In the genomic region with DNA sequence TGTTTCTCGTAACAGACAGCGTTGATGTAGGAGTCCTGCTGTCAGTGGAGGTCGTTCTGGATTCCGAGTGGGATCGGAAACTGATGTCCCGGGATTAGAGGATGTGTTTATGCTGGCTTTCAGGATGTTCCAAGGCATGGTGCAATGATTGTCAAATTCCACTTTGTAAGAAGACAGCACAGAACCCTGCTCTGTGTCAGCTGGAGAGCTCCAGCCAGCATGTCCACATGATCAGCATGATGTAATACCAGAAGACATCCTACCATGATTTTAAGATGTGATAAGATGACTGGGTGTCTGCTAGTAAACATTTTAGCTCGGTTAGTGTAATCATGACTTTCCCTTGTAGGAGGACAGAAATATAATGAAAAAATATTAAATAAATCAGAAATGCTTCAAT, we compare ENCODE assay signal across 20 cellular contexts. TPM values are rescaled to one million over a fixed set of nuclear protein-coding genes. Genes with fewer than 3 reads are reported as not detected.
A peak's percentile ranks its signal among the peaks of the same experiment; 100 is the strongest.
DNase-seq lines count a peak whose midpoint lies in the region; ATAC-seq and TF ChIP-seq lines count a peak whose summit lies in the region.
"Had no signal": no experiment of that assay in that cellular context is flagged by ENCODE, and none has a peak within 500 bp of the region (broad histone marks: within the 10 kb centered on the region; RNA-seq: fewer than 3 reads in every experiment).

No MANE protein-coding gene starts in this region.

- peak overlapping the region; percentile 6; the same call in 1 of the 2 replicates for H3K27ac Mint-ChIP-seq in GM23338
- H3K27ac Mint-ChIP-seq in mesothelial cell of epicardium = peak overlapping the region; percentile 39

- no peak overlapping the region for H3K4me3 ChIP-seq in AG09309 (ENCODE audit: control insufficient read depth, low read depth, low read length)
- no peak overlapping the region for H3K4me3 ChIP-seq in GM23338
- H3K4me3 ChIP-seq in MM.1S (ENCODE audit: low read length) = no peak overlapping the region
- H3K4me3 ChIP-seq: ascending aorta, upper lobe of right lung had no signal

- ATAC-seq in GM23338 (no peak), HG02852 (IDR thresholded peaks at IDR 0.05; ENCODE audit: unreplicated experiment) (no peak)
- ATAC-seq: stimulated activated naive CD8-positive, alpha-beta T cell treated with anti-CD3 and anti-CD28 coated beads, Interleukin-15, Interleukin-2, amounts not matched to agents 100 U/mL and 50 U/mL, for 24 hours; upper lobe of right lung had no signal

- H3K36me3 Mint-ChIP-seq in GM23338 (ENCODE audit: low read depth) (peaks cover 9% of the 10 kb centered on the region), mesothelial cell of epicardium (no peaks in the 10 kb centered on the region)

- TF ChIP-seq CTCF in AG09309 (IDR thresholded peaks at IDR 0.05; ENCODE audit: control insufficient read depth, insufficient read depth, low read depth, low read length, missing control alignments) (no peak), GM23338 (conservative IDR thresholded peaks at IDR 0.05; ENCODE audit: low read depth in 2 of 2) (no peak), mesothelial cell of epicardium (IDR thresholded peaks at IDR 0.05; ENCODE audit: unreplicated experiment) (no peak), MM.1S (IDR thresholded peaks at IDR 0.05; ENCODE audit: low read length) (no peak)

- H3K9ac ChIP-seq in MM.1S (ENCODE audit: low read length) = no peak overlapping the region

- H3K79me2 ChIP-seq in GM23338 (replicated peaks; ENCODE audit: insufficient read depth) (peaks cover 54% of the 10 kb centered on the region), MM.1S (ENCODE audit: low read length) (no peaks in the 10 kb centered on the region)

- no peak overlapping the region for H3K4me3 Mint-ChIP-seq in GM23338
- H3K4me3 Mint-ChIP-seq in mesothelial cell of epicardium = no peak overlapping the region
- H3K4me3 Mint-ChIP-seq: nephron had no signal

- no peaks in the 10 kb centered on the region for H3K9me3 Mint-ChIP-seq in GM23338
- no peaks in the 10 kb centered on the region for H3K9me3 Mint-ChIP-seq in mesothelial cell of epicardium
- H3K9me3 Mint-ChIP-seq: nephron had no signal

- H3K27ac ChIP-seq in GM23338 (ENCODE audit: low read depth) (no peak overlapping the region), MM.1S (ENCODE audit: low read length) (no peak overlapping the region)
- H3K27ac ChIP-seq: upper lobe of right lung had no signal

- H3K4me2 ChIP-seq in GM23338 (no peak overlapping the region), MM.1S (ENCODE audit: low read depth, low read length) (no peak overlapping the region)

- no peaks in the 10 kb centered on the region for H3K27me3 ChIP-seq in GM23338 (ENCODE audit: insufficient read depth)
- no peaks in the 10 kb centered on the region for H3K27me3 ChIP-seq in MM.1S (replicated peaks; ENCODE audit: insufficient read depth, low read length)
- H3K27me3 ChIP-seq: ascending aorta, upper lobe of right lung had no signal

- DNase-seq in AG09309 (ENCODE audit: low read depth) = peak; percentile 42
- no peak for DNase-seq in GM23338 (ENCODE audit: low spot score)
- peak; percentile 28 for DNase-seq in dedifferentiated amniotic fluid mesenchymal stem cell (ENCODE audit: extremely low spot score)
- DNase-seq in mesothelial cell of epicardium (ENCODE audit: low spot score in 2 of 2, unreplicated experiment in 2 of 2) = no peak
- no peak for DNase-seq in MM.1S
- no peak for DNase-seq in DMS53 (lab: John Stamatoyannopoulos, UW)
- DNase-seq in NCI-H82 treated with DMSO at 0.1 percent for 48 hours (lab: John Stamatoyannopoulos, UW; ENCODE audit: unreplicated experiment) = no peak
- DNase-seq: activated CD4-positive, alpha-beta T cell treated with anti-CD3 and anti-CD28 coated beads for 4 hours; activated naive CD4-positive, alpha-beta T cell treated with Interleukin-2 at 50 U/mL for 16 hours; activated T-cell treated with anti-CD3 and anti-CD28 coated beads for 4 hours; Caco-2; mesendoderm; NCI-H1092 treated with DMSO at 0.1 percent for 48 hours; NCI-H524 treated with DMSO at 0.1 percent for 48 hours; retina; stimulated activated naive CD8-positive, alpha-beta T cell treated with anti-CD3 and anti-CD28 coated beads, Interleukin-15, Interleukin-2, amounts not matched to agents 100 U/mL and 50 U/mL, for 24 hours; upper lobe of right lung had no signal

- H3K4me1 ChIP-seq in GM23338 (ENCODE audit: insufficient read depth) (no peaks in the 10 kb centered on the region), MM.1S (ENCODE audit: low read length) (no peaks in the 10 kb centered on the region)
- H3K4me1 ChIP-seq: Caco-2, upper lobe of right lung had no signal

- H3K9me2 ChIP-seq in GM23338 (ENCODE audit: insufficient read depth) = 0 out of 2 replicates have a peak, but pooled peaks cover 6% of the 10 kb centered on the region
- H3K9me2 ChIP-seq in MM.1S (replicated peaks; ENCODE audit: insufficient read depth, low read length) = no peaks in the 10 kb centered on the region

- H3K27me3 Mint-ChIP-seq in GM23338 (ENCODE audit: insufficient read depth, low read depth, poor library complexity) (no peaks in the 10 kb centered on the region), mesothelial cell of epicardium (ENCODE audit: low read depth) (no peaks in the 10 kb centered on the region)

- H3K36me3 ChIP-seq in GM23338 (ENCODE audit: insufficient read depth) = no peaks in the 10 kb centered on the region
- H3K36me3 ChIP-seq in MM.1S (replicated peaks; ENCODE audit: insufficient read depth, low read length) = no peaks in the 10 kb centered on the region; the same call in 1 of the 2 replicates
- H3K36me3 ChIP-seq: ascending aorta, upper lobe of right lung had no signal

- no peaks in the 10 kb centered on the region for H3K9me3 ChIP-seq in MM.1S (replicated peaks; ENCODE audit: insufficient read depth, low read length)
- H3K9me3 ChIP-seq: ascending aorta, Caco-2, upper lobe of right lung had no signal

- H3F3A ChIP-seq in GM23338 (replicated peaks; ENCODE audit: low read depth) = no peaks in the 10 kb centered on the region
- H3F3A ChIP-seq in MM.1S (ENCODE audit: insufficient read depth, low read length) = no peaks in the 10 kb centered on the region

- H3K4me1 Mint-ChIP-seq in GM23338 = no peaks in the 10 kb centered on the region; the same call in 2 of the 3 replicates
- H3K4me1 Mint-ChIP-seq in mesothelial cell of epicardium = peaks cover 54% of the 10 kb centered on the region

- H4K20me1 ChIP-seq in GM23338 (replicated peaks; ENCODE audit: insufficient read depth) (peaks cover 4% of the 10 kb centered on the region), MM.1S (ENCODE audit: insufficient read depth, low read length) (no peaks in the 10 kb centered on the region)

- H2AFZ ChIP-seq in GM23338 (no peak overlapping the region), MM.1S (ENCODE audit: low read length) (no peak overlapping the region)

TF ChIP-seq in GM23338, 12 proteins besides CTCF, POLR2A, EP300 and RAD21 (continues in another document):
- no peak for TF ChIP-seq POLR2AphosphoS5 (IDR thresholded peaks at IDR 0.05; ENCODE audit: low read depth)
- TF ChIP-seq EZH2phosphoT487 (IDR thresholded peaks at IDR 0.05; ENCODE audit: unreplicated experiment) = no peak
- TF ChIP-seq, protein P1, sequence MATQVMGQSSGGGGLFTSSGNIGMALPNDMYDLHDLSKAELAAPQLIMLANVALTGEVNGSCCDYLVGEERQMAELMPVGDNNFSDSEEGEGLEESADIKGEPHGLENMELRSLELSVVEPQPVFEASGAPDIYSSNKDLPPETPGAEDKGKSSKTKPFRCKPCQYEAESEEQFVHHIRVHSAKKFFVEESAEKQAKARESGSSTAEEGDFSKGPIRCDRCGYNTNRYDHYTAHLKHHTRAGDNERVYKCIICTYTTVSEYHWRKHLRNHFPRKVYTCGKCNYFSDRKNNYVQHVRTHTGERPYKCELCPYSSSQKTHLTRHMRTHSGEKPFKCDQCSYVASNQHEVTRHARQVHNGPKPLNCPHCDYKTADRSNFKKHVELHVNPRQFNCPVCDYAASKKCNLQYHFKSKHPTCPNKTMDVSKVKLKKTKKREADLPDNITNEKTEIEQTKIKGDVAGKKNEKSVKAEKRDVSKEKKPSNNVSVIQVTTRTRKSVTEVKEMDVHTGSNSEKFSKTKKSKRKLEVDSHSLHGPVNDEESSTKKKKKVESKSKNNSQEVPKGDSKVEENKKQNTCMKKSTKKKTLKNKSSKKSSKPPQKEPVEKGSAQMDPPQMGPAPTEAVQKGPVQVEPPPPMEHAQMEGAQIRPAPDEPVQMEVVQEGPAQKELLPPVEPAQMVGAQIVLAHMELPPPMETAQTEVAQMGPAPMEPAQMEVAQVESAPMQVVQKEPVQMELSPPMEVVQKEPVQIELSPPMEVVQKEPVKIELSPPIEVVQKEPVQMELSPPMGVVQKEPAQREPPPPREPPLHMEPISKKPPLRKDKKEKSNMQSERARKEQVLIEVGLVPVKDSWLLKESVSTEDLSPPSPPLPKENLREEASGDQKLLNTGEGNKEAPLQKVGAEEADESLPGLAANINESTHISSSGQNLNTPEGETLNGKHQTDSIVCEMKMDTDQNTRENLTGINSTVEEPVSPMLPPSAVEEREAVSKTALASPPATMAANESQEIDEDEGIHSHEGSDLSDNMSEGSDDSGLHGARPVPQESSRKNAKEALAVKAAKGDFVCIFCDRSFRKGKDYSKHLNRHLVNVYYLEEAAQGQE (IDR thresholded peaks at IDR 0.05; ENCODE audit: unreplicated experiment) = no peak
- no peak for TF ChIP-seq ZNF114 (CRISPR knock-in tag; IDR thresholded peaks at IDR 0.05)
- no peak for TF ChIP-seq EZH2 (IDR thresholded peaks at IDR 0.05; ENCODE audit: low read depth, unreplicated experiment)
- TF ChIP-seq ZNF331 (CRISPR knock-in tag; IDR thresholded peaks at IDR 0.05; ENCODE audit: low read depth) = no peak

RNA-seq across cellular contexts. Expression of a gene that starts 20.3 kb away (rescaled TPM):
- 42.6 and 46.9 TPM in 2 replicates for total RNA-seq in GM23338 (2014; rRNA removed; shearing (Covaris generic))
- 14.5 and 17.3 TPM in 2 replicates for polyA plus RNA-seq in GM23338 (2016; fragmentation: Nextera tagmentation; extraction: Ambion mirVana)
- 6.6 to 7.2 TPM (median 6.8 TPM) in 3 replicates for total RNA-seq in mesothelial cell of epicardium

Comparison
In these comparisons a context has a peak if more than half of its experiments do, and no peak if none do; other contexts are left out.
1. DNase-seq: peak in AG09309 (single experiment) and dedifferentiated amniotic fluid mesenchymal stem cell (single experiment); none in GM23338 (single experiment), mesothelial cell of epicardium (0 of 2), MM.1S (single experiment), DMS53 (single experiment) and NCI-H82 treated with DMSO at 0.1 percent for 48 hours (single experiment).